Comparison of ENCODE assay signal across 1 cellular context in the genomic region with DNA sequence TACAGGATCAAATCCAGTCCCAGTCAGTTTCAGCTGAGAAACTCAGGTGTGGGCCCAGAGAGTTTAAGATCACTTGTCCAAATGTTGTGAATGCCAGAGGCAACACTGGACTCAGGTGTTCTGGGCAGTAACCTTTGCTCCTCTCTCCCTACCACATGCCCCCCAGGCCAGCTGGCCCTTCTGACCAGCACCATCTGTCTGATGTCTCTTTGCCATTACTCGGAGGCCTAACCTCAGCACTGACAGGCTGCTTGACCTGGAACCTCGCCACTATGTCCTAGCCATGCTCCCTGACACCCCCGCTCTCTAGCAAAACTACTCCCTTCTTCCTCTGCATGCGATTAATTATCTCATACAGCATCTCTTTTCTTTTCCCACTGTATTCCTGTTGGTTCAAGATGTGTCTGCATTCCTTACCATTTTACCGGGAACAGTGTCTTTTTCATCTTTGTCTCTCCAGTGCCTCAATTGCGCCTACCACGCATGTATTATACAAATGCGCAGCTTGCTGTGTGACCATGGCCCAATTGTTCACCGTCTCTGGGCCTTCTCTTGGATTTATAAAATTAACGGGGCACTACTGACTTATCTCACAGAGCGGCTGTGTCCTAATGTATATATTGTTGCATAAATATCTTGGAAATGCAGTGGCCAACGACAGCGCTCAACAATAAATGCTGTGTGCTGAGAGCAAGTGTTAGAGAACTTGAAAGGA.
TF ChIP-seq lines count a peak whose summit lies in the region.

No MANE protein-coding gene starts in this region.

TF ChIP-seq in H1, 55 proteins besides CTCF, POLR2A, EP300 and RAD21 (continued from another document):
- TF ChIP-seq SIX5 (IDR thresholded peaks at IDR 0.05; ENCODE audit: low read depth, low read length) = no peak
- no peak for TF ChIP-seq SP1 (IDR thresholded peaks at IDR 0.05; ENCODE audit: low read depth, low read length)
- TF ChIP-seq NRF1 (IDR thresholded peaks at IDR 0.05; ENCODE audit: low read depth, low read length) = no peak
- no peak for TF ChIP-seq CBX5 (IDR thresholded peaks at IDR 0.05; ENCODE audit: low read depth, low read length)
- no peak for TF ChIP-seq HDAC6 (IDR thresholded peaks at IDR 0.05; ENCODE audit: low read depth, low read length)
- TF ChIP-seq SIN3A (conservative IDR thresholded peaks at IDR 0.05 in 1 of 2, IDR thresholded peaks at IDR 0.05 in 1 of 2; ENCODE audit: low read depth in 1 of 2, low read length in 2 of 2) = no peak
